Comparison of ENCODE assay signal across 8 cellular contexts in the genomic region with DNA sequence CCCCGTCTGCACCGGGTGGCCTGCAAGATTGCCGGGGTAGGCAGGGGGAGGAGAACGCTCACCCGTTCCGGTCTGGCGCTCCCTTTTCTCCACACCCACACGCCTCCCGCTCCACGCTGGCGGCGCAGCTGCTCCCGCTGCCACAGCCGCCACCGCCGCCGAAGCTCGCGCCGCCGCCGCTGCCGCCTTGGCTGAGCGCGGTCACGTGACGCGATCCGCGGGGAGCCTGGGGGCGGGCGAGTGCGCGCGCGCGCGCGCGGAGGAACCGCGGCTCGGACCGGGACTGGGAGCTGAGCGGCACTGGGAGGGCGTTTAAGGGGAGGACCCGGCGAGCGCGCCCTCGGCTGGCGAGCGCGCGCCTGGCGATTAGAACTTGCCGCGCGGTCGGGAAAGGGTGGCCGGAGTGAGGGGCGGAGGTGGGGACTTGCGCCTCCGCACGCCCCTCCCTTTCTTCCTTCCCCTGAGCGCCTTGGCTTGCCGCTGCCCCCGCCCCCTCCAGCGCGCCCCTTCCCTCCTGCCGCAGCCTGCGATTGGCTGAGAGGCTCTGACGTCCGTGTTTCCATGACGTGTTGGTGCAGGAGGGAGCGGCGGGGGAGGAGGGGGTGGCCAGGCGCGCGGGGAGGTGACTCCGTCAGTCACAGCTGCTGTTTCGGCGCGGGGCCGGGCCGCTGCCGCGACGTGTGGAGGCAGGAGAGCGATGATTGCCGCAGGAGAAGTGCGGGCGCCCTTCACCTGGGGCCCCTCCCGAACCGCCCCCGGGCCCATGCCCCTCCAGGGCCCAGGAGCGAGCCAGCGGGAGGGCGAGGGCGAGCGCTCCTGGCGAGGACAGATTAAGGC. TPM values are rescaled to one million over a fixed set of nuclear protein-coding genes. Genes with fewer than 3 reads are reported as not detected.
A peak's percentile ranks its signal among the peaks of the same experiment; 100 is the strongest.
DNase-seq lines count a peak whose midpoint lies in the region; ATAC-seq, FAIRE-seq and TF ChIP-seq lines count a peak whose summit lies in the region.

No MANE protein-coding gene starts in this region.

- peak; percentile 92 for TF ChIP-seq POLR2A in GM19099 (IDR thresholded peaks at IDR 0.05; ENCODE audit: extremely low read depth, insufficient read length, low read depth)

- peak overlapping the region; percentile 94 for H2AFZ ChIP-seq in keratinocyte (ENCODE audit: control insufficient read depth, low read length)

- H4K20me1 ChIP-seq in keratinocyte (ENCODE audit: control insufficient read depth, extremely low read depth, insufficient read depth, low read length): no peaks in the 10 kb centered on the region

- DNase-seq in AML-193 (lab: John Stamatoyannopoulos, UW): peak; percentile 94
- DNase-seq in NCI-H446 treated with DMSO at 0.1 percent for 48 hours (lab: John Stamatoyannopoulos, UW): peak; percentile 96
- peak; percentile 97 for DNase-seq in activated CD4-positive, CD25-positive, alpha-beta regulatory T cell treated with anti-CD3 and anti-CD28 coated beads, Interleukin-2, amount 50 U/mL, for 72 hours
- peak; percentile 77 to 85 for DNase-seq in cerebellar nuclear complex (lab: John Stamatoyannopoulos, UW)
- peak; percentile 83 for DNase-seq in keratinocyte (ENCODE audit: low read depth, low spot score)
- peak; percentile 93 to 98 (median 96) for DNase-seq in stimulated activated CD4-positive, alpha-beta T cell treated with anti-CD3 and anti-CD28 coated beads, Interleukin-12 subunit alpha, Interleukin-12 subunit beta, amount 100 ng/mL, for 48 hours (ENCODE audit: low read depth in 2 of 3, low spot score in 1 of 3)

- peak overlapping the region; percentile 94 for H3K9ac ChIP-seq in keratinocyte (ENCODE audit: control insufficient read depth, extremely low read depth, insufficient read depth, low read length)

- H3K4me1 ChIP-seq in keratinocyte (ENCODE audit: control insufficient read depth, extremely low read depth, insufficient read depth, low read length): peaks cover 16% of the 10 kb centered on the region

- H3K79me2 ChIP-seq in keratinocyte (ENCODE audit: control insufficient read depth, insufficient read depth, low read length): peaks cover 40% of the 10 kb centered on the region

- no peaks in the 10 kb centered on the region for H3K9me3 ChIP-seq in keratinocyte (ENCODE audit: control insufficient read depth, low read depth, low read length)

- peak overlapping the region; percentile 91 for H3K27ac ChIP-seq in keratinocyte (ENCODE audit: control insufficient read depth, insufficient read depth, low read length)

- no peaks in the 10 kb centered on the region for H3K27me3 ChIP-seq in keratinocyte (ENCODE audit: control insufficient read depth, extremely low read depth, insufficient read depth, low read length)

- H3K4me2 ChIP-seq in keratinocyte (ENCODE audit: control insufficient read depth, extremely low read depth, insufficient read depth, low read depth, low read length): peak overlapping the region; percentile 85

- dilution Hi-C loops in keratinocyte (cut with MboI; ENCODE audit: extremely low pct_ligation_motif_present, low sequenced_read_pairs): no loop called here

- H3K9me1 ChIP-seq in keratinocyte (ENCODE audit: control insufficient read depth, extremely low read depth, insufficient read depth, low read length): no peaks in the 10 kb centered on the region

- H3K4me3 ChIP-seq in keratinocyte (ENCODE audit: control insufficient read depth in 2 of 3, extremely low read depth in 1 of 3, insufficient read depth in 2 of 3, low read depth in 1 of 3, low read length in 3 of 3): peak overlapping the region; percentile 89 to 95 (median 91)

- H3K36me3 ChIP-seq in keratinocyte (ENCODE audit: control insufficient read depth in 2 of 2, extremely low read depth in 1 of 2, insufficient read depth in 2 of 2, low read length in 2 of 2): no peaks in the 10 kb centered on the region

- ATAC-seq in HG03378 (IDR thresholded peaks at IDR 0.05; ENCODE audit: unreplicated experiment): peak; percentile 53

- peak; percentile 67 for FAIRE-seq in keratinocyte (lab: Jason Lieb, UNC)

- TF ChIP-seq CTCF in keratinocyte (optimal IDR thresholded peaks at IDR 0.05 in 1 of 3, IDR thresholded peaks at IDR 0.05 in 1 of 3, conservative IDR thresholded peaks at IDR 0.05 in 1 of 3; ENCODE audit: extremely low read depth in 1 of 3, insufficient read depth in 2 of 3, low read length in 3 of 3): no peak

RNA-seq across cellular contexts. Expression of gene ATP2B1, which starts 0.7 kb away (rescaled TPM):
- 16.4 to 24.6 TPM (median 16.8 TPM) in 3 replicates for polyA plus RNA-seq in keratinocyte
- 25.9 TPM for polyA plus RNA-seq in keratinocyte (2011; ENCODE audit: low read depth)
- 7.0 and 12.9 TPM in 2 replicates for polyA plus RNA-seq in keratinocyte (2011; cell fraction: cytosol; rRNA removed)
- polyA plus RNA-seq in keratinocyte (2011; cell fraction: nucleus; rRNA removed): 42.6 and 56.0 TPM in 2 replicates
- polyA plus RNA-seq in keratinocyte (2012; ENCODE audit: low replicate concordance): 19.3 and 21.5 TPM in 2 replicates
- polyA minus RNA-seq in keratinocyte: 7.5 to 50.0 TPM (median 24.9 TPM) in 3 replicates
- polyA minus RNA-seq in keratinocyte (2011; cell fraction: cytosol; rRNA and poly(A)+ RNA removed): 10.0 TPM
- polyA minus RNA-seq in keratinocyte (2011; cell fraction: nucleus; rRNA and poly(A)+ RNA removed): 51.7 and 95.3 TPM in 2 replicates

Comparison
In these comparisons a context has a peak if more than half of its experiments do, and no peak if none do; other contexts are left out.
1. Peak in every context shown above with its lines: DNase-seq, ATAC-seq, H3K4me3 ChIP-seq and H3K27ac ChIP-seq.